16 cellular contexts compared by ENCODE assay signal in genomic region chr21:35084869-35085268, GRCh38. TPM values are rescaled to one million over a fixed set of nuclear protein-coding genes. Genes with fewer than 3 reads are reported as not detected.
DNase-seq lines count a peak whose midpoint lies in the region; ATAC-seq and TF ChIP-seq lines count a peak whose summit lies in the region.
"Had no signal": no experiment of that assay in that cellular context is flagged by ENCODE, and none has a peak within 500 bp of the region (broad histone marks: within the 10 kb centered on the region; RNA-seq: fewer than 3 reads in every experiment).

No MANE protein-coding gene starts in this region.

- no peak for TF ChIP-seq CTCF in PC-9 (conservative IDR thresholded peaks at IDR 0.05)
- TF ChIP-seq CTCF in epithelial cell of esophagus (IDR thresholded peaks at IDR 0.05; ENCODE audit: insufficient read depth, low read depth, low read length, missing control alignments), result no peak
- no peak for TF ChIP-seq CTCF in osteocyte (IDR thresholded peaks at IDR 0.05)

- H4K20me1 ChIP-seq in PC-9 (ENCODE audit: insufficient read depth), result no peaks in the 10 kb centered on the region

- peaks cover 7% of the 10 kb centered on the region for H3K9me3 Mint-ChIP-seq in osteocyte (ENCODE audit: unreplicated experiment)
- peaks cover 4% of the 10 kb centered on the region for H3K9me3 Mint-ChIP-seq in activated CD4-positive, alpha-beta memory T cell treated with anti-CD3 and anti-CD28 coated beads, Interleukin-2, amount 10 ng/mL, durations not matched to agents 7 days and 5 days

- H3K27ac Mint-ChIP-seq in osteocyte (ENCODE audit: unreplicated experiment), result peak overlapping the region; percentile 88
- H3K27ac Mint-ChIP-seq in activated CD4-positive, alpha-beta memory T cell treated with anti-CD3 and anti-CD28 coated beads, Interleukin-2, amount 10 ng/mL, durations not matched to agents 7 days and 5 days, result no peak overlapping the region
- H3K27ac Mint-ChIP-seq: activated naive CD4-positive, alpha-beta T cell treated with anti-CD3 and anti-CD28 coated beads, Interleukin-2, amount 50 U/mL, for 24 hours; memory B cell had no signal

- BruUV-seq in PC-9 (replicated peaks; lab: Mats Ljungman, UMichigan), result no TSS peak

- H3K4me2 ChIP-seq in PC-9, result no peak overlapping the region

- peak overlapping the region; percentile 57 for H3K27ac ChIP-seq in PC-9

- no peaks in the 10 kb centered on the region for H3K79me2 ChIP-seq in PC-9 (ENCODE audit: low read depth)

- CTCF ChIA-PET in PC-9 (lab: Charles Lee), result no interaction called here
- CTCF ChIA-PET in activated CD4-positive, alpha-beta memory T cell treated with anti-CD3 and anti-CD28 coated beads, Interleukin-2, amount 10 ng/mL, durations not matched to agents 7 days and 5 days (lab: Charles Lee), result no interaction called here

- H2AFZ ChIP-seq in PC-9, result no peak overlapping the region

- H3K36me3 ChIP-seq in PC-9 (ENCODE audit: low read depth), result no peaks in the 10 kb centered on the region

- H3F3A ChIP-seq in PC-9 (ENCODE audit: insufficient read depth, low read depth), result peaks cover 8% of the 10 kb centered on the region; the same call in 1 of the 2 replicates

- intact Hi-C loops in PC-9 (cut with micrococcal nuclease; ENCODE audit: unreplicated experiment), result no loop called here

- no peak overlapping the region for H3K4me3 Mint-ChIP-seq in osteocyte (ENCODE audit: unreplicated experiment)
- H3K4me3 Mint-ChIP-seq in activated CD4-positive, alpha-beta memory T cell treated with anti-CD3 and anti-CD28 coated beads, Interleukin-2, amount 10 ng/mL, durations not matched to agents 7 days and 5 days, result no peak overlapping the region
- H3K4me3 Mint-ChIP-seq: activated naive CD4-positive, alpha-beta T cell treated with anti-CD3 and anti-CD28 coated beads, Interleukin-2, amount 50 U/mL, for 24 hours; memory B cell had no signal

- DNase-seq in COLO829 (ENCODE audit: low spot score) (peak; percentile 56), PC-9 (peak in 1 of 2 experiments; percentile 54), epithelial cell of esophagus (ENCODE audit: low read depth) (peak; percentile 85), osteocyte (ENCODE audit: extremely low spot score, unreplicated experiment) (no peak), NCI-H2227 (lab: John Stamatoyannopoulos, UW; ENCODE audit: unreplicated experiment) (no peak)
- no peak for DNase-seq in activated CD8-positive, alpha-beta memory T cell treated with anti-CD3 and anti-CD28 coated beads, Interleukin-2, amount 50 U/mL, for 4 hours
- no peak for DNase-seq in activated CD4-positive, alpha-beta memory T cell treated with anti-CD3 and anti-CD28 coated beads, Interleukin-2, amount 10 ng/mL, durations not matched to agents 7 days and 5 days
- DNase-seq: activated CD4-positive, alpha-beta T cell treated with anti-CD3 and anti-CD28 coated beads, Interleukin-2, amount 50 U/mL, for 48 hours; hypothalamus; NCI-H2029; stimulated activated CD4-positive, alpha-beta T cell treated with anti-CD3 and anti-CD28 coated beads, Interleukin-2, amount 100 ng/mL, for 48 hours; stimulated activated naive CD4-positive, alpha-beta T cell treated with Interleukin-2 at 50 U/mL for 16 hours had no signal

- H3K9me3 ChIP-seq in PC-9 (ENCODE audit: insufficient read depth, low read depth), result peaks cover 6% of the 10 kb centered on the region; the same call in 1 of the 2 replicates

- peaks cover 18% of the 10 kb centered on the region for H3K4me1 ChIP-seq in PC-9 (replicated peaks; ENCODE audit: insufficient read depth)

- no peaks in the 10 kb centered on the region for H3K27me3 Mint-ChIP-seq in osteocyte (ENCODE audit: unreplicated experiment)
- peaks cover 8% of the 10 kb centered on the region for H3K27me3 Mint-ChIP-seq in activated CD4-positive, alpha-beta memory T cell treated with anti-CD3 and anti-CD28 coated beads, Interleukin-2, amount 10 ng/mL, durations not matched to agents 7 days and 5 days
- H3K27me3 Mint-ChIP-seq: activated naive CD4-positive, alpha-beta T cell treated with anti-CD3 and anti-CD28 coated beads, Interleukin-2, amount 50 U/mL, for 24 hours had no signal

- POLR2A ChIA-PET in PC-9 (lab: Charles Lee; ENCODE audit: unreplicated experiment), result interaction anchor here (0.6 kb wide), 1 partner anchor 142 kb away, joined by 3 read pairs; no protein-coding TSS in a partner anchor
- POLR2A ChIA-PET in activated CD4-positive, alpha-beta memory T cell treated with anti-CD3 and anti-CD28 coated beads, Interleukin-2, amount 10 ng/mL, durations not matched to agents 7 days and 5 days (lab: Charles Lee), result no interaction called here

- H3K4me3 ChIP-seq in PC-9, result no peak overlapping the region
- no peak overlapping the region for H3K4me3 ChIP-seq in epithelial cell of esophagus (ENCODE audit: low read length)
- H3K4me3 ChIP-seq: K562 had no signal

- no peak for ATAC-seq in GM18868 (IDR thresholded peaks at IDR 0.05; ENCODE audit: unreplicated experiment)
- ATAC-seq: K562 had no signal

- peaks cover 31% of the 10 kb centered on the region for H3K4me1 Mint-ChIP-seq in osteocyte (ENCODE audit: unreplicated experiment)
- peaks cover 13% of the 10 kb centered on the region for H3K4me1 Mint-ChIP-seq in activated CD4-positive, alpha-beta memory T cell treated with anti-CD3 and anti-CD28 coated beads, Interleukin-2, amount 10 ng/mL, durations not matched to agents 7 days and 5 days
- H3K4me1 Mint-ChIP-seq: memory B cell had no signal

- no peaks in the 10 kb centered on the region for H3K36me3 Mint-ChIP-seq in osteocyte (ENCODE audit: unreplicated experiment)
- H3K36me3 Mint-ChIP-seq in activated CD4-positive, alpha-beta memory T cell treated with anti-CD3 and anti-CD28 coated beads, Interleukin-2, amount 10 ng/mL, durations not matched to agents 7 days and 5 days (ENCODE audit: low read depth), result peaks cover 6% of the 10 kb centered on the region
- H3K36me3 Mint-ChIP-seq: memory B cell had no signal

- no peaks in the 10 kb centered on the region for H3K27me3 ChIP-seq in PC-9 (ENCODE audit: insufficient read depth, low read depth)

- no peaks in the 10 kb centered on the region for H3K9me2 ChIP-seq in PC-9 (ENCODE audit: insufficient read depth)

RNA-seq across cellular contexts. Expression of gene RUNX1, which starts 35.8 kb away (rescaled TPM):
- total RNA-seq in PC-9 (2021) (58.5 and 61.6 TPM in 2 replicates), osteocyte (23.6 and 23.9 TPM in 2 replicates)
- total RNA-seq in activated CD4-positive, alpha-beta memory T cell treated with anti-CD3 and anti-CD28 coated beads, Interleukin-2, amount 10 ng/mL, durations not matched to agents 7 days and 5 days, result 10 to 100 TPM; 53.0 to 56.3 TPM

Comparison
In these comparisons a context has a peak if more than half of its experiments do, and no peak if none do; other contexts are left out.
1. DNase-seq: peak in COLO829 (single experiment) and epithelial cell of esophagus (single experiment); none in osteocyte (single experiment), NCI-H2227 (single experiment), activated CD8-positive, alpha-beta memory T cell treated with anti-CD3 and anti-CD28 coated beads, Interleukin-2, amount 50 U/mL, for 4 hours (single experiment) and activated CD4-positive, alpha-beta memory T cell treated with anti-CD3 and anti-CD28 coated beads, Interleukin-2, amount 10 ng/mL, durations not matched to agents 7 days and 5 days (single experiment).